Comparison of ENCODE assay signal across 21 cellular contexts in genomic region chr14:76117789-76118188, GRCh38. TPM values are rescaled to one million over a fixed set of nuclear protein-coding genes. Genes with fewer than 3 reads are reported as not detected.
DNase-seq lines count a peak whose midpoint lies in the region; ATAC-seq, FAIRE-seq and TF ChIP-seq lines count a peak whose summit lies in the region.
"Had no signal": no experiment of that assay in that cellular context is flagged by ENCODE, and none has a peak within 500 bp of the region (broad histone marks: within the 10 kb centered on the region; RNA-seq: fewer than 3 reads in every experiment).

No MANE protein-coding gene starts in this region.

- peak overlapping the region; percentile 37; the same call in 1 of the 2 replicates for H2AFZ ChIP-seq in H1 (ENCODE audit: low read length)
- H2AFZ ChIP-seq: PC-9 had no signal

- POLR2A ChIA-PET in H1 (lab: Charles Lee; ENCODE audit: partially characterized antibody), result no interaction called here

- no peak overlapping the region for H3K23ac ChIP-seq in H1 (ENCODE audit: insufficient read length)

- H3K27ac ChIP-seq in H1 (ENCODE audit: low read depth, low read length), result no peak overlapping the region
- H3K27ac ChIP-seq: ascending aorta, C4-2B, esophagus muscularis mucosa, PC-9, SJSA1, uterus had no signal

- H3K4ac ChIP-seq in H1 (replicated peaks; ENCODE audit: insufficient read length, low read depth, low read length), result no peak overlapping the region

- CTCF ChIA-PET in H1 (lab: Charles Lee; ENCODE audit: partially characterized antibody), result interaction anchor here (1.0 kb wide), 2 partner anchors 234 to 269 kb away, joined by 3 to 4 read pairs; no protein-coding TSS in a partner anchor

- no peak overlapping the region for H3K14ac ChIP-seq in H1 (ENCODE audit: insufficient read length)

- no peak overlapping the region for H2BK12ac ChIP-seq in H1 (ENCODE audit: low read depth, low read length)

- H3K79me2 ChIP-seq in H1 (ENCODE audit: control insufficient read depth in 1 of 2, insufficient read depth in 2 of 2, low read length in 2 of 2), result no peaks in the 10 kb centered on the region

- no peak overlapping the region for H2BK120ac ChIP-seq in H1 (replicated peaks; ENCODE audit: low read depth, low read length)

- no peak overlapping the region for H3K4me2 ChIP-seq in H1 (ENCODE audit: insufficient read depth in 1 of 2, low read depth in 2 of 2, low read length in 2 of 2)
- H3K4me2 ChIP-seq: PC-9 had no signal

- no peak overlapping the region for H3K4me3 ChIP-seq in H1 (ENCODE audit: extremely low read depth in 1 of 4, insufficient read depth in 2 of 4, low read depth in 3 of 4, low read length in 4 of 4)
- H3K4me3 ChIP-seq: ascending aorta, esophagus muscularis mucosa, PC-9, SJSA1, uterus had no signal

- DNase-seq in DMS 273 (lab: John Stamatoyannopoulos, UW; ENCODE audit: unreplicated experiment), result peak; percentile 84
- DNase-seq in NCI-H1417 treated with DMSO at 0.1 percent for 48 hours (lab: John Stamatoyannopoulos, UW), result peak; percentile 93
- DNase-seq in NCI-H345 (lab: John Stamatoyannopoulos, UW), result peak; percentile 88
- no peak for DNase-seq in H1 (ENCODE audit: low read depth in 1 of 2, low spot score in 2 of 2)
- no peak for DNase-seq in SKM-1 (lab: John Stamatoyannopoulos, UW; ENCODE audit: unreplicated experiment)
- no peak for DNase-seq in kidney glomerular epithelial cell (lab: John Stamatoyannopoulos, UW)
- no peak for DNase-seq in epidermal melanocyte (ENCODE audit: insufficient read length, low spot score)
- DNase-seq: activated CD8-positive, alpha-beta T cell treated with anti-CD3 and anti-CD28 coated beads for 36 hours; activated T-cell treated with anti-CD3 and anti-CD28 coated beads, Interleukin-2, amount 50 U/mL, for 4 hours; DMS53; KBM-7; NCI-H510A treated with DMSO at 0.1 percent for 48 hours; PC-9; small intestine; uterus had no signal

- peaks cover 0 to 4% (median 3%) of the 10 kb centered on the region in 4 experiments; a peak in 2 of 7 replicates for H3K27me3 ChIP-seq in H1 (replicated peaks in 1 of 4; ENCODE audit: control insufficient read depth in 3 of 4, extremely low read depth in 1 of 4, insufficient read depth in 3 of 4, low read length in 3 of 4)
- H3K27me3 ChIP-seq: ascending aorta, esophagus muscularis mucosa, SJSA1, uterus had no signal

- no peak for TF ChIP-seq RAD21 in H1 (IDR thresholded peaks at IDR 0.05 in 1 of 2, conservative IDR thresholded peaks at IDR 0.05 in 1 of 2; ENCODE audit: low read depth in 2 of 2, low read length in 2 of 2)

- no peak overlapping the region for H3K56ac ChIP-seq in H1 (replicated peaks; ENCODE audit: insufficient read length, low read depth, low read length)

- H2BK15ac ChIP-seq in H1 (ENCODE audit: low read length), result peak overlapping the region; percentile 53; the same call in 1 of the 2 replicates

- peaks cover 17 to 33% (median 23%) of the 10 kb centered on the region in 4 experiments for H3K4me1 ChIP-seq in H1 (replicated peaks in 1 of 4; ENCODE audit: control insufficient read depth in 3 of 4, insufficient read depth in 4 of 4, low read length in 3 of 4)
- H3K4me1 ChIP-seq: ascending aorta, esophagus muscularis mucosa, SJSA1, uterus had no signal

- peak overlapping the region; percentile 28 for H4K8ac ChIP-seq in H1 (ENCODE audit: extremely low read depth, insufficient read depth, low read length)

- no peaks in the 10 kb centered on the region for H4K20me1 ChIP-seq in H1 (replicated peaks in 1 of 2; ENCODE audit: control insufficient read depth in 1 of 2, insufficient read depth in 2 of 2, low read length in 2 of 2)

- peaks cover 2% of the 10 kb centered on the region; the same call in 1 of the 2 replicates for H3K23me2 ChIP-seq in H1 (ENCODE audit: low read depth, low read length)

- H4K91ac ChIP-seq in H1 (replicated peaks; ENCODE audit: insufficient read length, low read length), result no peak overlapping the region

- TF ChIP-seq CTCF in H1 (IDR thresholded peaks at IDR 0.05; ENCODE audit: control extremely low read depth in 1 of 3, insufficient read depth in 1 of 3, low read depth in 1 of 3, low read length in 3 of 3), result no peak

- no peak for FAIRE-seq in H1 (lab: Jason Lieb, UNC)
- FAIRE-seq: small intestine had no signal

- TF ChIP-seq POLR2A in H1 (IDR thresholded peaks at IDR 0.05; ENCODE audit: control extremely low read depth in 1 of 2, low read depth in 2 of 2, low read length in 2 of 2), result no peak

- no peaks in the 10 kb centered on the region for H3K36me3 ChIP-seq in H1 (ENCODE audit: control insufficient read depth in 2 of 4, insufficient read depth in 4 of 4, low read length in 3 of 4)
- H3K36me3 ChIP-seq: ascending aorta, esophagus muscularis mucosa, SJSA1, uterus had no signal

- no peak for ATAC-seq in GM21786 (IDR thresholded peaks at IDR 0.05; ENCODE audit: unreplicated experiment)
- ATAC-seq: activated CD8-positive, alpha-beta T cell treated with anti-CD3 and anti-CD28 coated beads for 36 hours; activated T-cell treated with anti-CD3 and anti-CD28 coated beads, Interleukin-2, amount 50 U/mL, for 4 hours; WTC11 had no signal

- H2BK5ac ChIP-seq in H1 (ENCODE audit: low read depth, low read length), result no peak overlapping the region

- no peak overlapping the region for H3K9ac ChIP-seq in H1 (replicated peaks in 1 of 4; ENCODE audit: extremely low read depth in 1 of 4, low read depth in 3 of 4, low read length in 3 of 4)

- no peak for TF ChIP-seq EP300 in H1 (IDR thresholded peaks at IDR 0.05; ENCODE audit: borderline replicate concordance in 1 of 2, low read depth in 2 of 2, low read length in 2 of 2)

- no peak overlapping the region for H3K18ac ChIP-seq in H1 (ENCODE audit: extremely low read depth, low read length)

- no peak overlapping the region for H4K5ac ChIP-seq in H1 (ENCODE audit: insufficient read length, low read depth, low read length)

- H3K79me1 ChIP-seq in H1 (ENCODE audit: low read depth, low read length), result no peaks in the 10 kb centered on the region

- no peaks in the 10 kb centered on the region for H3K9me3 ChIP-seq in H1 (ENCODE audit: insufficient read depth in 2 of 2, low read depth in 1 of 2, low read length in 1 of 2)
- H3K9me3 ChIP-seq: ascending aorta, esophagus muscularis mucosa, SJSA1, uterus had no signal

- H2BK20ac ChIP-seq in H1 (ENCODE audit: low read length), result no peak overlapping the region

- WGBS in H1 (ENCODE audit: extremely low coverage in 1 of 2, insufficient coverage in 1 of 2, insufficient read length in 1 of 2, insufficient replicate concordance in 2 of 2, low coverage in 1 of 2, low lambda C conversion rate in 2 of 2, missing lambda C conversion rate in 1 of 2), 2 experiments, result 89% methylated on average over 9 of the region's 9 CpGs; no CpG with 5 or more reads in 1 of the 2 experiments

- no peak overlapping the region for H2AK5ac ChIP-seq in H1 (ENCODE audit: low read depth, low read length)

TF ChIP-seq in H1, 55 proteins besides CTCF, POLR2A, EP300 and RAD21:
- no peak for TF ChIP-seq RXRA (IDR thresholded peaks at IDR 0.05; ENCODE audit: insufficient read depth, low read depth, low read length)
- TF ChIP-seq EGR1 (IDR thresholded peaks at IDR 0.05; ENCODE audit: borderline replicate concordance, low read depth, low read length), result no peak
- TF ChIP-seq JUN (IDR thresholded peaks at IDR 0.05; ENCODE audit: low read depth, low read length), result no peak
- TF ChIP-seq ATF3 (IDR thresholded peaks at IDR 0.05; ENCODE audit: insufficient read depth, low read depth, low read length), result no peak
- no peak for TF ChIP-seq EZH2 (IDR thresholded peaks at IDR 0.05; ENCODE audit: low read depth, low read length, severe bottlenecking)
- no peak for TF ChIP-seq ZNF274 (IDR thresholded peaks at IDR 0.05; ENCODE audit: borderline replicate concordance, extremely low read depth, low read length)
- no peak for TF ChIP-seq KDM5A (IDR thresholded peaks at IDR 0.05; ENCODE audit: low read length)
- no peak for TF ChIP-seq GABPA (IDR thresholded peaks at IDR 0.05; ENCODE audit: borderline replicate concordance, insufficient read depth, low read length)
- no peak for TF ChIP-seq SIRT6 (IDR thresholded peaks at IDR 0.05; ENCODE audit: low read length)
- TF ChIP-seq ASH2L (IDR thresholded peaks at IDR 0.05; ENCODE audit: low read length), result no peak
- TF ChIP-seq CREB1 (IDR thresholded peaks at IDR 0.05), result no peak
- no peak for TF ChIP-seq CBX5 (IDR thresholded peaks at IDR 0.05; ENCODE audit: low read depth, low read length)
- no peak for TF ChIP-seq TCF12 (IDR thresholded peaks at IDR 0.05; ENCODE audit: low read depth, low read length)

RNA-seq across cellular contexts. Expression of gene GPATCH2L, which starts 33.9 kb away (rescaled TPM):
- 54.9 and 56.1 TPM in 2 replicates for total RNA-seq in H1 (2021; fragmentation: NEBNext Ultra II Directional; extraction: Animal tissue kit (Norgen Biotek cat#: 25700))
- polyA plus RNA-seq in H1 (2011; rRNA removed), result 26.0 and 36.9 TPM in 2 replicates
- 42.9 TPM for polyA plus RNA-seq in H1 (2011; cell fraction: cytosol; rRNA removed)
- polyA plus RNA-seq in H1 (2011; cell fraction: nucleus; rRNA removed), result 58.6 TPM
- 25.5 to 35.7 TPM (median 30.8 TPM) in 4 replicates for polyA plus RNA-seq in H1 (2012, experiment 1 of 2)
- 2.3 TPM for polyA plus RNA-seq in H1 (2012, experiment 2 of 2)
- polyA plus RNA-seq in H1 (2013, experiment 1 of 2), result 19.0 TPM
- 18.2 TPM for polyA plus RNA-seq in H1 (2013, experiment 2 of 2)
- polyA minus RNA-seq in H1 (2011; rRNA and poly(A)+ RNA removed), result 96.6 and 98.9 TPM in 2 replicates
- 32.0 TPM for polyA minus RNA-seq in H1 (2011; cell fraction: cytosol; rRNA and poly(A)+ RNA removed)
- polyA minus RNA-seq in H1 (2011; cell fraction: nucleus; rRNA and poly(A)+ RNA removed), result 106 TPM

Comparison
In these comparisons a context has a peak if more than half of its experiments do, and no peak if none do; other contexts are left out.
1. DNase-seq: peak in DMS 273 (single experiment), NCI-H1417 treated with DMSO at 0.1 percent for 48 hours (single experiment) and NCI-H345 (single experiment); none in H1 (0 of 2), SKM-1 (single experiment), kidney glomerular epithelial cell (single experiment) and epidermal melanocyte (single experiment).